Comparison of ENCODE assay signal across 1 cellular context in genomic region chr20:59147197-59147596, GRCh38.
TF ChIP-seq lines count a peak whose summit lies in the region.

No MANE protein-coding gene starts in this region.

TF ChIP-seq in GM23338, 12 proteins besides CTCF, POLR2A, EP300 and RAD21 (continued from another document):
- TF ChIP-seq ZNF462 (CRISPR knock-in tag; IDR thresholded peaks at IDR 0.05) = no peak
- TF ChIP-seq ZNF114 (CRISPR knock-in tag; IDR thresholded peaks at IDR 0.05) = no peak
- no peak for TF ChIP-seq NANOG (IDR thresholded peaks at IDR 0.05; ENCODE audit: borderline replicate concordance)
- TF ChIP-seq CREB1 (CRISPR knock-in tag; IDR thresholded peaks at IDR 0.05; ENCODE audit: low read depth) = no peak
- TF ChIP-seq REST (IDR thresholded peaks at IDR 0.05; ENCODE audit: unreplicated experiment) = no peak
- no peak for TF ChIP-seq POLR2AphosphoS5 (IDR thresholded peaks at IDR 0.05; ENCODE audit: low read depth)
- TF ChIP-seq JUNB (IDR thresholded peaks at IDR 0.05; ENCODE audit: unreplicated experiment) = no peak
- TF ChIP-seq ZNF331 (CRISPR knock-in tag; IDR thresholded peaks at IDR 0.05; ENCODE audit: low read depth) = no peak
